In genomic region chr16:10744370-10745030, GRCh38 we compare ENCODE assay signal across 7 cellular contexts. TPM values are rescaled to one million over a fixed set of nuclear protein-coding genes. Genes with fewer than 3 reads are reported as not detected.
A peak's percentile ranks its signal among the peaks of the same experiment; 100 is the strongest.
DNase-seq lines count a peak whose midpoint lies in the region; ATAC-seq and TF ChIP-seq lines count a peak whose summit lies in the region.

No MANE protein-coding gene starts in this region.

- H3K27ac ChIP-seq in GM23338 (ENCODE audit: low read depth): no peak overlapping the region; the same call in 1 of the 2 replicates
- no peak overlapping the region for H3K27ac ChIP-seq in SK-N-MC
- peak overlapping the region in 1 of 2 donors; percentile 98 for H3K27ac ChIP-seq in ovary

- H3K9me3 ChIP-seq in SK-N-MC (ENCODE audit: low read depth, low read length) (no peaks in the 10 kb centered on the region), ovary (no peaks in the 10 kb centered on the region)

- no peaks in the 10 kb centered on the region for H3K9me2 ChIP-seq in GM23338 (ENCODE audit: insufficient read depth)

- H4K20me1 ChIP-seq in GM23338 (replicated peaks; ENCODE audit: insufficient read depth): no peaks in the 10 kb centered on the region; the same call in 1 of the 2 replicates

- peaks cover 4% of the 10 kb centered on the region; the same call in 1 of the 3 replicates for H3K36me3 Mint-ChIP-seq in GM23338 (ENCODE audit: low read depth)

- no peaks in the 10 kb centered on the region for H3K4me1 ChIP-seq in GM23338 (ENCODE audit: insufficient read depth)
- H3K4me1 ChIP-seq in ovary (ENCODE audit: insufficient read depth): no peaks in the 10 kb centered on the region

- peak overlapping the region; percentile 67; the same call in 1 of the 2 replicates for H3K27ac Mint-ChIP-seq in GM23338

- H3K4me2 ChIP-seq in GM23338: peak overlapping the region; percentile 83

- no peaks in the 10 kb centered on the region for H3F3A ChIP-seq in GM23338 (replicated peaks; ENCODE audit: low read depth)

- TF ChIP-seq POLR2A in ovary (IDR thresholded peaks at IDR 0.05): no peak

- no peaks in the 10 kb centered on the region for H3K36me3 ChIP-seq in GM23338 (ENCODE audit: insufficient read depth)
- 0 out of 2 replicates have a peak, but pooled peaks cover 4% of the 10 kb centered on the region for H3K36me3 ChIP-seq in SK-N-MC (ENCODE audit: insufficient read depth, low read length)
- H3K36me3 ChIP-seq in ovary: no peaks in the 10 kb centered on the region

- H3K79me2 ChIP-seq in GM23338 (replicated peaks; ENCODE audit: insufficient read depth): no peaks in the 10 kb centered on the region

- 37 to 39% (median 39%) methylated on average over 17 of the region's 17 CpGs for WGBS in ovary, 3 donors

- peaks cover 12% of the 10 kb centered on the region; the same call in 2 of the 3 replicates for H3K4me1 Mint-ChIP-seq in GM23338

- peak overlapping the region; percentile 82 for H3K9ac ChIP-seq in SK-N-MC (ENCODE audit: insufficient read length)

- no peak for TF ChIP-seq EP300 in ovary (IDR thresholded peaks at IDR 0.05)

- intact Hi-C loops in ovary (cut with DNase I): loop anchor here in 2 of 4 donors (5.0 to 10.0 kb wide), 3 partner anchors 90 to 173 kb away; no protein-coding TSS in a partner anchor

- peak overlapping the region; percentile 58 for H3K4me3 ChIP-seq in GM23338
- H3K4me3 ChIP-seq in SK-N-MC: peak overlapping the region; percentile 99
- peak overlapping the region; percentile 57 for H3K4me3 ChIP-seq in fibroblast of mammary gland (ENCODE audit: control insufficient read depth, low read depth, low read length)
- H3K4me3 ChIP-seq in ovary: peak overlapping the region; percentile 63

- H3K9me3 Mint-ChIP-seq in GM23338: no peaks in the 10 kb centered on the region

- no peak for DNase-seq in GM23338 (ENCODE audit: low spot score)
- DNase-seq in SK-N-MC (ENCODE audit: low read depth, low spot score): no peak
- peak; percentile 53 for DNase-seq in fibroblast of mammary gland (ENCODE audit: low read depth)
- peak in 2 of 5 donors; percentile 34 to 38 for DNase-seq in ovary
- no peak for DNase-seq in T-helper 9 cell
- DNase-seq in DMS79 (lab: John Stamatoyannopoulos, UW): no peak

- H3K27me3 ChIP-seq in GM23338 (ENCODE audit: insufficient read depth) (no peaks in the 10 kb centered on the region), ovary (no peaks in the 10 kb centered on the region)

- peak overlapping the region; percentile 95 for H3K4me3 Mint-ChIP-seq in GM23338

- TF ChIP-seq CTCF in GM23338 (conservative IDR thresholded peaks at IDR 0.05; ENCODE audit: low read depth in 2 of 2): no peak
- TF ChIP-seq CTCF in fibroblast of mammary gland (conservative IDR thresholded peaks at IDR 0.05; ENCODE audit: control insufficient read depth, insufficient read depth, low read depth, low read length): no peak
- no peak for TF ChIP-seq CTCF in ovary (IDR thresholded peaks at IDR 0.05)

- ATAC-seq in GM23338 (peak; percentile 15), GM19328 (IDR thresholded peaks at IDR 0.05; ENCODE audit: unreplicated experiment) (no peak)

- peaks cover 3% of the 10 kb centered on the region for H3K27me3 Mint-ChIP-seq in GM23338 (ENCODE audit: insufficient read depth, low read depth, poor library complexity)

- H2AFZ ChIP-seq in GM23338: peak overlapping the region; percentile 49

TF ChIP-seq in GM23338, 12 proteins besides CTCF, POLR2A, EP300 and RAD21 (continues in another document):
- TF ChIP-seq REST (IDR thresholded peaks at IDR 0.05; ENCODE audit: unreplicated experiment) (no peak), POLR2AphosphoS5 (IDR thresholded peaks at IDR 0.05; ENCODE audit: low read depth) (no peak), STAT1 (IDR thresholded peaks at IDR 0.05; ENCODE audit: unreplicated experiment) (no peak), ZNF331 (CRISPR knock-in tag; IDR thresholded peaks at IDR 0.05; ENCODE audit: low read depth) (no peak), NANOG (IDR thresholded peaks at IDR 0.05; ENCODE audit: borderline replicate concordance) (no peak), EZH2 (IDR thresholded peaks at IDR 0.05; ENCODE audit: low read depth, unreplicated experiment) (no peak), CREB1 (CRISPR knock-in tag; IDR thresholded peaks at IDR 0.05; ENCODE audit: low read depth) (no peak), JUNB (IDR thresholded peaks at IDR 0.05; ENCODE audit: unreplicated experiment) (no peak), ETS1 (IDR thresholded peaks at IDR 0.05) (no peak), ZNF114 (CRISPR knock-in tag; IDR thresholded peaks at IDR 0.05) (no peak), EZH2phosphoT487 (IDR thresholded peaks at IDR 0.05; ENCODE audit: unreplicated experiment) (no peak)

RNA-seq across cellular contexts. Expression of gene NUBP1, which starts 0.9 kb away (rescaled TPM):
- total RNA-seq in GM23338 (2014; rRNA removed; shearing (Covaris generic)): 22.8 and 29.1 TPM in 2 replicates
- polyA plus RNA-seq in GM23338 (2016; fragmentation: Nextera tagmentation; extraction: Ambion mirVana) (41.2 and 44.0 TPM in 2 replicates), ovary (10 to 100 TPM; 28.2 to 35.6 TPM)
- total RNA-seq in ovary: 10 to 100 TPM; 15.1 to 37.4 (median 31.2) TPM

RNA-seq across cellular contexts. Expression of gene TEKT5, which starts 49.8 kb away (rescaled TPM):
- total RNA-seq in GM23338 (2014; rRNA removed; shearing (Covaris generic)): 0.19 and 0.52 TPM in 2 replicates
- polyA plus RNA-seq in GM23338 (2016; fragmentation: Nextera tagmentation; extraction: Ambion mirVana) (not detected in 2 replicates), ovary (under 1 TPM; 0.30 to 0.45 TPM)
- total RNA-seq in ovary: under 1 TPM in 4 of 7 donors, not detected in 3; 0.28 to 0.90 (median 0.50) TPM
